In genomic region chr7:13991791-13992620, GRCh38 we compare ENCODE assay signal across 10 cellular contexts. TPM values are rescaled to one million over a fixed set of nuclear protein-coding genes. Genes with fewer than 3 reads are reported as not detected.
DNase-seq lines count a peak whose midpoint lies in the region; ATAC-seq and TF ChIP-seq lines count a peak whose summit lies in the region.
"Had no signal": no experiment of that assay in that cellular context is flagged by ENCODE, and none has a peak within 500 bp of the region (broad histone marks: within the 10 kb centered on the region; RNA-seq: fewer than 3 reads in every experiment).

No MANE protein-coding gene starts in this region.

- POLR2A ChIA-PET in SK-N-SH (lab: Yijun Ruan, JAX), result interaction anchor here (0.6 to 1.0 kb wide), 2 partner anchors 10 to 11 kb away, joined by 3 read pairs; no protein-coding TSS in a partner anchor
- POLR2A ChIA-PET in MCF 10A (lab: Yijun Ruan, JAX), result interaction anchor here (0.6 to 1.4 kb wide), 5 partner anchors 7 to 499 kb away, joined by 3 to 13 read pairs (median 4); no protein-coding TSS in a partner anchor

- H3K27ac ChIP-seq in SK-N-SH (ENCODE audit: low read depth in 2 of 2, low read length in 1 of 2) (peak overlapping the region; percentile 89 to 91), transverse colon (peak overlapping the region; percentile 80 to 85 (median 84))

- peak overlapping the region; percentile 96 for H2AFZ ChIP-seq in SK-N-SH (ENCODE audit: low read depth)

- H3K4me1 Mint-ChIP-seq in MCF 10A (ENCODE audit: insufficient read depth, unreplicated experiment), result no peaks in the 10 kb centered on the region

- H4K20me1 ChIP-seq in SK-N-SH (ENCODE audit: insufficient read depth), result no peaks in the 10 kb centered on the region

- peaks cover 34% of the 10 kb centered on the region for H3F3A ChIP-seq in SK-N-SH (replicated peaks; ENCODE audit: insufficient read depth)

- in situ Hi-C loops in transverse colon (cut with MboI; ENCODE audit: low pct_ligation_motif_present in 1 of 4, low pct_unique_long_range_greater_than_20kb in 1 of 4, low sequenced_read_pairs in 3 of 4) (no loop called here), GM13976 (cut with MboI; ENCODE audit: low sequenced_read_pairs, unreplicated experiment) (no loop called here)

- H3K9me3 ChIP-seq in SK-N-SH, result no peaks in the 10 kb centered on the region
- H3K9me3 ChIP-seq in transverse colon, result no peaks in the 10 kb centered on the region

- 92% methylated on average over 12 of the region's 12 CpGs for WGBS in SK-N-SH (ENCODE audit: low lambda C conversion rate)
- WGBS in transverse colon (ENCODE audit: low coverage in 1 of 2), 2 donors, result 61 to 66% methylated on average over 12 of the region's 12 CpGs

- peak overlapping the region; percentile 95 for H3K4me2 ChIP-seq in SK-N-SH

- BruUV-seq in MCF 10A (replicated peaks; lab: Mats Ljungman, UMichigan), result TSS peak; percentile 94

- TF ChIP-seq RAD21 in SK-N-SH (IDR thresholded peaks at IDR 0.05; ENCODE audit: low read length), result no peak

- H3K4me3 Mint-ChIP-seq in MCF 10A (ENCODE audit: unreplicated experiment), result no peak overlapping the region
- H3K4me3 Mint-ChIP-seq: WTC11 had no signal

- H3K9me2 ChIP-seq in SK-N-SH, result no peaks in the 10 kb centered on the region

- no peak for TF ChIP-seq CTCF in SK-N-SH (IDR thresholded peaks at IDR 0.05)
- no peak for TF ChIP-seq CTCF in MCF 10A (IDR thresholded peaks at IDR 0.05; ENCODE audit: unreplicated experiment)
- no peak for TF ChIP-seq CTCF in transverse colon (IDR thresholded peaks at IDR 0.05)
- no peak for TF ChIP-seq CTCF in GM13976 (IDR thresholded peaks at IDR 0.05; ENCODE audit: borderline replicate concordance, control extremely low read depth, extremely low read depth, insufficient read depth, missing control alignments)

- TF ChIP-seq EP300 in SK-N-SH (IDR thresholded peaks at IDR 0.05; ENCODE audit: borderline replicate concordance in 1 of 2, low read depth in 1 of 2, low read length in 1 of 2), result no peak
- TF ChIP-seq EP300 in transverse colon (IDR thresholded peaks at IDR 0.05; ENCODE audit: low read depth), result no peak

- intact Hi-C loops in MCF 10A (cut with micrococcal nuclease) (loop anchor here (2.0 kb wide), 1 partner anchor 467 kb away; no protein-coding TSS in a partner anchor), left colon (cut with DNase I, micrococcal nuclease) (no loop called here), transverse colon (cut with DNase I; ENCODE audit: low total_unique reads) (no loop called here)

- H3K36me3 Mint-ChIP-seq in MCF 10A (ENCODE audit: insufficient read depth, unreplicated experiment), result no peaks in the 10 kb centered on the region
- H3K36me3 Mint-ChIP-seq: WTC11 had no signal

- no peak for ATAC-seq in SK-N-SH treated with all-trans-retinoic acid at 6 μM for 48 hours
- peak; percentile 1 for ATAC-seq in left colon
- no peak for ATAC-seq in HG03280 (IDR thresholded peaks at IDR 0.05; ENCODE audit: unreplicated experiment)

- H3K9ac ChIP-seq in SK-N-SH, result peak overlapping the region; percentile 68; the same call in 1 of the 2 replicates

- H3K36me3 ChIP-seq in SK-N-SH (replicated peaks in 1 of 2; ENCODE audit: control insufficient read depth in 1 of 2, insufficient read depth in 2 of 2, low read length in 1 of 2) (no peaks in the 10 kb centered on the region), transverse colon (no peaks in the 10 kb centered on the region)

- no peaks in the 10 kb centered on the region for H3K27me3 Mint-ChIP-seq in MCF 10A (ENCODE audit: insufficient read depth, unreplicated experiment)

- H3K4me1 ChIP-seq in SK-N-SH (ENCODE audit: control insufficient read depth in 1 of 2, insufficient read depth in 2 of 2, low read depth in 1 of 2, low read length in 1 of 2) (peaks cover 3 to 21% of the 10 kb centered on the region in 2 experiments; a peak in 2 of 4 replicates), transverse colon (peaks cover 0 to 24% (median 11%) of the 10 kb centered on the region in 4 donors)

- H3K4me3 ChIP-seq in SK-N-SH (ENCODE audit: low read depth in 2 of 2, low read length in 1 of 2) (peak overlapping the region; percentile 45 to 100; a peak in 3 of 4 replicates), transverse colon (peak overlapping the region in 3 of 4 donors; percentile 51 to 77 (median 52))

- H3K27ac Mint-ChIP-seq in MCF 10A (ENCODE audit: low read depth, unreplicated experiment), result no peak overlapping the region

- no peak for DNase-seq in SK-N-SH
- DNase-seq in MCF 10A (ENCODE audit: unreplicated experiment), result no peak
- DNase-seq in left colon, result no peak
- DNase-seq in transverse colon, result no peak
- no peak for DNase-seq in NK-92 treated with Interleukin-12 subunit alpha and Interleukin-12 subunit beta, amount 100 ng/mL, for 24 hours (lab: John Stamatoyannopoulos, UW)
- DNase-seq in GM13976 (ENCODE audit: low spot score), result no peak
- DNase-seq: AML-193 had no signal

- no peaks in the 10 kb centered on the region for H3K27me3 ChIP-seq in SK-N-SH (ENCODE audit: insufficient read depth)
- H3K27me3 ChIP-seq in transverse colon, result peaks cover 7% of the 10 kb centered on the region

- CTCF ChIA-PET in SK-N-SH (lab: Yijun Ruan, JAX), result interaction anchor here (0.7 to 3.6 kb wide), 9 partner anchors 12 to 710 kb away, joined by 3 to 34 read pairs (median 4); no protein-coding TSS in a partner anchor
- CTCF ChIA-PET in MCF 10A (lab: Yijun Ruan, JAX), result interaction anchor here (0.7 to 3.5 kb wide), 6 partner anchors 12 to 712 kb away, joined by 3 to 29 read pairs (median 4); no protein-coding TSS in a partner anchor

- H3K79me2 ChIP-seq in SK-N-SH (ENCODE audit: insufficient read depth), result no peaks in the 10 kb centered on the region

- H3K9me3 Mint-ChIP-seq in MCF 10A (ENCODE audit: unreplicated experiment), result no peaks in the 10 kb centered on the region
- H3K9me3 Mint-ChIP-seq: WTC11 had no signal

- no peak for TF ChIP-seq POLR2A in transverse colon (IDR thresholded peaks at IDR 0.05)

TF ChIP-seq in SK-N-SH, 30 proteins besides CTCF, POLR2A, EP300 and RAD21 (continues in another document):
- TF ChIP-seq MEF2A (IDR thresholded peaks at IDR 0.05; ENCODE audit: borderline replicate concordance, low read depth) (no peak), GATA2 (CRISPR knock-in tag; IDR thresholded peaks at IDR 0.05) (no peak), RXRA (IDR thresholded peaks at IDR 0.05; ENCODE audit: borderline replicate concordance, low read depth) (no peak), REST (IDR thresholded peaks at IDR 0.05; ENCODE audit: low read depth, low read length) (no peak)

TF ChIP-seq in SK-N-SH treated with all-trans-retinoic acid at 6 μM for 48 hours, 23 proteins besides CTCF, POLR2A, EP300 and RAD21 (continues in another document):
- TF ChIP-seq RARB (CRISPR knock-in tag; IDR thresholded peaks at IDR 0.05) (no peak), CREB5 (CRISPR knock-in tag; IDR thresholded peaks at IDR 0.05; ENCODE audit: low read depth) (no peak), ZFP30 (CRISPR knock-in tag; IDR thresholded peaks at IDR 0.05) (no peak), TSHZ2 (CRISPR knock-in tag; IDR thresholded peaks at IDR 0.05) (no peak), POU6F1 (CRISPR knock-in tag; IDR thresholded peaks at IDR 0.05; ENCODE audit: borderline replicate concordance, low read depth) (no peak)

RNA-seq across cellular contexts. Expression of gene ETV1, which starts 2.5 kb away (rescaled TPM):
- 22.3 and 24.9 TPM in 2 replicates for polyA plus RNA-seq in SK-N-SH (2012; rRNA removed)
- polyA plus RNA-seq in SK-N-SH (2012; cell fraction: cytosol; rRNA removed), result 14.7 and 21.9 TPM in 2 replicates
- 11.2 and 25.0 TPM in 2 replicates for polyA plus RNA-seq in SK-N-SH (2012; cell fraction: nucleus; rRNA removed)
- total RNA-seq in MCF 10A (2022), result 5.9 and 6.9 TPM in 2 replicates
- 1 to 10 TPM; 2.8 to 4.6 TPM for total RNA-seq in left colon
- total RNA-seq in transverse colon, result 10 to 100 TPM in 1 of 4 donors, 1 to 10 TPM in 2, not detected in 1; 2.0 to 32.9 (median 3.0) TPM
